ENCODE assay signal across 8 cellular contexts in genomic region chr9:105341784-105342183, GRCh38.
DNase-seq lines count a peak whose midpoint lies in the region; ATAC-seq lines count a peak whose summit lies in the region.

No MANE protein-coding gene starts in this region.

- intact Hi-C loops in head of caudate nucleus (cut with DNase I) = no loop called here

- ATAC-seq in GM21529 (IDR thresholded peaks at IDR 0.05; ENCODE audit: unreplicated experiment) (peak; percentile 62), HG03095 (IDR thresholded peaks at IDR 0.05; ENCODE audit: unreplicated experiment) (no peak)

- DNase-seq in COLO829 (ENCODE audit: low spot score) = peak; percentile 18
- DNase-seq in RPMI7951 (ENCODE audit: low read depth) = peak; percentile 70
- peak; percentile 16 for DNase-seq in kidney tubule cell (ENCODE audit: low spot score)
- DNase-seq in NCI-H2227 treated with DMSO at 0.1 percent for 48 hours (lab: John Stamatoyannopoulos, UW) = no peak
- DNase-seq in head of caudate nucleus = no peak
- DNase-seq in activated T-cell treated with anti-CD3 and anti-CD28 coated beads, Interleukin-2, amount 50 U/mL, for 48 hours = no peak

Comparison
In these comparisons a context has a peak if more than half of its experiments do, and no peak if none do; other contexts are left out.
1. DNase-seq: peak in COLO829 (single experiment), RPMI7951 (single experiment) and kidney tubule cell (single experiment); none in NCI-H2227 treated with DMSO at 0.1 percent for 48 hours (single experiment), head of caudate nucleus (0 of 42) and activated T-cell treated with anti-CD3 and anti-CD28 coated beads, Interleukin-2, amount 50 U/mL, for 48 hours (0 of 2).